Comparison of ENCODE assay signal across 1 cellular context in genomic region chr3:10459954-10460754, GRCh38.
A peak's percentile ranks its signal among the peaks of the same experiment; 100 is the strongest.
TF ChIP-seq lines count a peak whose summit lies in the region.

No MANE protein-coding gene starts in this region.

TF ChIP-seq in HepG2, 621 proteins besides CTCF, POLR2A, EP300 and RAD21 (continued from another document and continues in another):
- TF ChIP-seq SYNCRIP (IDR thresholded peaks at IDR 0.05; ENCODE audit: insufficient read depth, low read depth, low read length) (no peak), KIAA2018 (CRISPR knock-in tag; IDR thresholded peaks at IDR 0.05; ENCODE audit: borderline replicate concordance) (no peak), NRL (CRISPR knock-in tag; IDR thresholded peaks at IDR 0.05; ENCODE audit: borderline replicate concordance) (no peak), PRDM4 (CRISPR knock-in tag; IDR thresholded peaks at IDR 0.05; ENCODE audit: borderline replicate concordance) (peak; percentile 87; the same call in 1 of the 2 replicates), ARID5B (CRISPR knock-in tag; IDR thresholded peaks at IDR 0.05) (peak; percentile 73), ZBTB44 (CRISPR knock-in tag; IDR thresholded peaks at IDR 0.05) (peak; percentile 99), ZBTB21 (CRISPR knock-in tag; IDR thresholded peaks at IDR 0.05) (peak; percentile 84; the same call in 1 of the 2 replicates), HMG20A (CRISPR knock-in tag; IDR thresholded peaks at IDR 0.05; ENCODE audit: borderline replicate concordance) (peak; percentile 56; the same call in 1 of the 2 replicates), AHR (CRISPR knock-in tag; IDR thresholded peaks at IDR 0.05) (peak; percentile 96; the same call in 1 of the 2 replicates), ZNF501 (CRISPR knock-in tag; IDR thresholded peaks at IDR 0.05) (peak; percentile 93), ZNF30 (CRISPR knock-in tag; IDR thresholded peaks at IDR 0.05) (peak; percentile 94), ZNF672 (CRISPR knock-in tag; IDR thresholded peaks at IDR 0.05) (no peak), ZMYM2 (CRISPR knock-in tag; IDR thresholded peaks at IDR 0.05) (no peak), MTF2 (CRISPR knock-in tag; IDR thresholded peaks at IDR 0.05; ENCODE audit: borderline replicate concordance) (no peak), THAP11 (CRISPR knock-in tag; IDR thresholded peaks at IDR 0.05) (peak; percentile 74), ZUFSP (CRISPR knock-in tag; IDR thresholded peaks at IDR 0.05; ENCODE audit: borderline replicate concordance) (no peak), PPARG (CRISPR knock-in tag; conservative IDR thresholded peaks at IDR 0.05) (peak; percentile 66), NR2C2 (CRISPR knock-in tag; IDR thresholded peaks at IDR 0.05; ENCODE audit: borderline replicate concordance) (no peak), RARG (CRISPR knock-in tag; IDR thresholded peaks at IDR 0.05; ENCODE audit: low read depth) (no peak), SOX6 (IDR thresholded peaks at IDR 0.05) (no peak), SOX6 (CRISPR knock-in tag; IDR thresholded peaks at IDR 0.05) (no peak), ARHGAP35 (CRISPR knock-in tag; IDR thresholded peaks at IDR 0.05; ENCODE audit: borderline replicate concordance) (peak; percentile 94; the same call in 1 of the 2 replicates), ETS1 (CRISPR knock-in tag; IDR thresholded peaks at IDR 0.05) (peak; percentile 97), ZNF317 (CRISPR knock-in tag; IDR thresholded peaks at IDR 0.05) (peak; percentile 87; the same call in 1 of the 2 replicates), POGZ (CRISPR knock-in tag; IDR thresholded peaks at IDR 0.05) (no peak), ZNF441 (CRISPR knock-in tag; IDR thresholded peaks at IDR 0.05; ENCODE audit: borderline replicate concordance) (peak; percentile 98), ZNF781 (CRISPR knock-in tag; IDR thresholded peaks at IDR 0.05; ENCODE audit: borderline replicate concordance, not compliant biosample characterization) (peak; percentile 96), ZNF460 (CRISPR knock-in tag; IDR thresholded peaks at IDR 0.05; ENCODE audit: borderline replicate concordance) (0 out of 2 replicates have a peak, but pooled peaks have one; percentile 17), ZNF572 (CRISPR knock-in tag; IDR thresholded peaks at IDR 0.05) (no peak)
- TF ChIP-seq, protein P1, sequence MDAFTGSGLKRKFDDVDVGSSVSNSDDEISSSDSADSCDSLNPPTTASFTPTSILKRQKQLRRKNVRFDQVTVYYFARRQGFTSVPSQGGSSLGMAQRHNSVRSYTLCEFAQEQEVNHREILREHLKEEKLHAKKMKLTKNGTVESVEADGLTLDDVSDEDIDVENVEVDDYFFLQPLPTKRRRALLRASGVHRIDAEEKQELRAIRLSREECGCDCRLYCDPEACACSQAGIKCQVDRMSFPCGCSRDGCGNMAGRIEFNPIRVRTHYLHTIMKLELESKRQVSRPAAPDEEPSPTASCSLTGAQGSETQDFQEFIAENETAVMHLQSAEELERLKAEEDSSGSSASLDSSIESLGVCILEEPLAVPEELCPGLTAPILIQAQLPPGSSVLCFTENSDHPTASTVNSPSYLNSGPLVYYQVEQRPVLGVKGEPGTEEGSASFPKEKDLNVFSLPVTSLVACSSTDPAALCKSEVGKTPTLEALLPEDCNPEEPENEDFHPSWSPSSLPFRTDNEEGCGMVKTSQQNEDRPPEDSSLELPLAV (CRISPR knock-in tag; conservative IDR thresholded peaks at IDR 0.05; ENCODE audit: low read depth) = 0 out of 2 replicates have a peak, but pooled peaks have one; percentile 40
- TF ChIP-seq, protein P2, sequence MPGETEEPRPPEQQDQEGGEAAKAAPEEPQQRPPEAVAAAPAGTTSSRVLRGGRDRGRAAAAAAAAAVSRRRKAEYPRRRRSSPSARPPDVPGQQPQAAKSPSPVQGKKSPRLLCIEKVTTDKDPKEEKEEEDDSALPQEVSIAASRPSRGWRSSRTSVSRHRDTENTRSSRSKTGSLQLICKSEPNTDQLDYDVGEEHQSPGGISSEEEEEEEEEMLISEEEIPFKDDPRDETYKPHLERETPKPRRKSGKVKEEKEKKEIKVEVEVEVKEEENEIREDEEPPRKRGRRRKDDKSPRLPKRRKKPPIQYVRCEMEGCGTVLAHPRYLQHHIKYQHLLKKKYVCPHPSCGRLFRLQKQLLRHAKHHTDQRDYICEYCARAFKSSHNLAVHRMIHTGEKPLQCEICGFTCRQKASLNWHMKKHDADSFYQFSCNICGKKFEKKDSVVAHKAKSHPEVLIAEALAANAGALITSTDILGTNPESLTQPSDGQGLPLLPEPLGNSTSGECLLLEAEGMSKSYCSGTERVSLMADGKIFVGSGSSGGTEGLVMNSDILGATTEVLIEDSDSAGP (CRISPR knock-in tag; IDR thresholded peaks at IDR 0.05; ENCODE audit: borderline replicate concordance) = peak; percentile 55; the same call in 1 of the 2 replicates
- TF ChIP-seq, protein P3, sequence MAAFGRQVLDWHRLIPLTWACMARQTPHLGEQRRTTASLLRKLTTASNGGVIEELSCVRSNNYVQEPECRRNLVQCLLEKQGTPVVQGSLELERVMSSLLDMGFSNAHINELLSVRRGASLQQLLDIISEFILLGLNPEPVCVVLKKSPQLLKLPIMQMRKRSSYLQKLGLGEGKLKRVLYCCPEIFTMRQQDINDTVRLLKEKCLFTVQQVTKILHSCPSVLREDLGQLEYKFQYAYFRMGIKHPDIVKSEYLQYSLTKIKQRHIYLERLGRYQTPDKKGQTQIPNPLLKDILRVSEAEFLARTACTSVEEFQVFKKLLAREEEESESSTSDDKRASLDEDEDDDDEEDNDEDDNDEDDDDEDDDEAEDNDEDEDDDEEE (CRISPR knock-in tag; IDR thresholded peaks at IDR 0.05) = peak; percentile 99
